9 cellular contexts compared by ENCODE assay signal in genomic region chrX:148499638-148500427, GRCh38. TPM values are rescaled to one million over a fixed set of nuclear protein-coding genes. Genes with fewer than 3 reads are reported as not detected.
DNase-seq lines count a peak whose midpoint lies in the region; ATAC-seq and TF ChIP-seq lines count a peak whose summit lies in the region.
"Had no signal": no experiment of that assay in that cellular context is flagged by ENCODE, and none has a peak within 500 bp of the region (broad histone marks: within the 10 kb centered on the region; RNA-seq: fewer than 3 reads in every experiment).

No MANE protein-coding gene starts in this region.

- ATAC-seq in activated B cell treated with CpG ODN at 0.5 μM for 24 hours (ENCODE audit: low read depth), result no peak
- ATAC-seq in activated CD4-positive, CD25-positive, alpha-beta regulatory T cell treated with anti-CD3 and anti-CD28 coated beads, Interleukin-2, amount 50 U/mL, for 24 hours, result no peak

- H3K27me3 ChIP-seq in iPS-15b (ENCODE audit: control insufficient read depth, insufficient read depth, low read length) (peaks cover 7% of the 10 kb centered on the region), smooth muscle cell (ENCODE audit: low read depth) (peaks cover 24% of the 10 kb centered on the region)

- no peaks in the 10 kb centered on the region for H3K79me2 ChIP-seq in smooth muscle cell (ENCODE audit: low read depth)

- no peak overlapping the region for H2AFZ ChIP-seq in smooth muscle cell (ENCODE audit: low read depth)

- H3K36me3 Mint-ChIP-seq in activated CD4-positive, alpha-beta T cell treated with anti-CD3 and anti-CD28 coated beads, Interleukin-2, amount 10 ng/mL, durations not matched to agents 7 days and 5 days (ENCODE audit: low read depth), result no peaks in the 10 kb centered on the region
- no peaks in the 10 kb centered on the region for H3K36me3 Mint-ChIP-seq in activated B cell treated with CpG ODN at 0.5 μM for 24 hours (ENCODE audit: low read depth)

- peak overlapping the region; percentile 71 for H3K4me2 ChIP-seq in smooth muscle cell

- H3K27me3 Mint-ChIP-seq in activated CD4-positive, alpha-beta T cell treated with anti-CD3 and anti-CD28 coated beads, Interleukin-2, amount 10 ng/mL, durations not matched to agents 7 days and 5 days, result peaks cover 12% of the 10 kb centered on the region
- peaks cover 2% of the 10 kb centered on the region for H3K27me3 Mint-ChIP-seq in activated B cell treated with CpG ODN at 0.5 μM for 24 hours

- TF ChIP-seq CTCF in activated B cell treated with CpG ODN at 0.5 μM for 24 hours (IDR thresholded peaks at IDR 0.05) (no peak), smooth muscle cell (IDR thresholded peaks at IDR 0.05; ENCODE audit: borderline replicate concordance, insufficient read depth, poor library complexity, severe bottlenecking) (no peak)

- CTCF ChIA-PET in activated CD4-positive, alpha-beta T cell treated with anti-CD3 and anti-CD28 coated beads, Interleukin-2, amount 10 ng/mL, durations not matched to agents 7 days and 5 days (lab: Charles Lee), result no interaction called here
- CTCF ChIA-PET in activated B cell treated with CpG ODN at 0.5 μM for 24 hours (lab: Charles Lee), result interaction anchor here (1.6 kb wide), 1 partner anchor 30 kb away, joined by 3 read pairs; no protein-coding TSS in a partner anchor

- H3K27ac ChIP-seq in smooth muscle cell (ENCODE audit: low read depth), result no peak overlapping the region

- intact Hi-C loops in activated B cell treated with CpG ODN at 0.5 μM for 24 hours (cut with micrococcal nuclease), result loop anchor here (2.0 to 5.0 kb wide), 2 partner anchors 41 to 83 kb away; no protein-coding TSS in a partner anchor

- WGBS in smooth muscle cell (ENCODE audit: low lambda C conversion rate), result 66% methylated on average over 33 of the region's 35 CpGs

- H3K27ac Mint-ChIP-seq in activated CD4-positive, alpha-beta T cell treated with anti-CD3 and anti-CD28 coated beads, Interleukin-2, amount 10 ng/mL, durations not matched to agents 7 days and 5 days, result no peak overlapping the region
- H3K27ac Mint-ChIP-seq in activated B cell treated with CpG ODN at 0.5 μM for 24 hours, result no peak overlapping the region

- H3K36me3 ChIP-seq in iPS-15b (ENCODE audit: control insufficient read depth, insufficient read depth, low read length) (no peaks in the 10 kb centered on the region), smooth muscle cell (ENCODE audit: low read depth) (no peaks in the 10 kb centered on the region)

- H3K9ac ChIP-seq in iPS-15b (ENCODE audit: low read depth, low read length) (no peak overlapping the region), smooth muscle cell (ENCODE audit: low read depth) (no peak overlapping the region)

- H4K20me1 ChIP-seq in smooth muscle cell (ENCODE audit: low read depth), result no peaks in the 10 kb centered on the region

- H3K4me1 Mint-ChIP-seq in activated CD4-positive, alpha-beta T cell treated with anti-CD3 and anti-CD28 coated beads, Interleukin-2, amount 10 ng/mL, durations not matched to agents 7 days and 5 days, result peaks cover 10% of the 10 kb centered on the region
- peaks cover 5% of the 10 kb centered on the region for H3K4me1 Mint-ChIP-seq in activated B cell treated with CpG ODN at 0.5 μM for 24 hours

- H3F3A ChIP-seq in smooth muscle cell (ENCODE audit: low read depth), result no peaks in the 10 kb centered on the region

- POLR2A ChIA-PET in activated CD4-positive, alpha-beta T cell treated with anti-CD3 and anti-CD28 coated beads, Interleukin-2, amount 10 ng/mL, durations not matched to agents 7 days and 5 days (lab: Charles Lee), result no interaction called here
- POLR2A ChIA-PET in activated B cell treated with CpG ODN at 0.5 μM for 24 hours (lab: Charles Lee), result interaction anchor here (0.7 kb wide), 1 partner anchor 120 kb away, joined by 4 read pairs; no protein-coding TSS in a partner anchor

- H3K9me3 Mint-ChIP-seq in activated CD4-positive, alpha-beta T cell treated with anti-CD3 and anti-CD28 coated beads, Interleukin-2, amount 10 ng/mL, durations not matched to agents 7 days and 5 days, result no peaks in the 10 kb centered on the region
- no peaks in the 10 kb centered on the region for H3K9me3 Mint-ChIP-seq in activated B cell treated with CpG ODN at 0.5 μM for 24 hours

- H3K4me3 ChIP-seq in iPS-15b (ENCODE audit: low read depth, low read length), result peak overlapping the region; percentile 11
- H3K4me3 ChIP-seq in smooth muscle cell, result peak overlapping the region; percentile 30

- H3K4me3 Mint-ChIP-seq in activated CD4-positive, alpha-beta T cell treated with anti-CD3 and anti-CD28 coated beads, Interleukin-2, amount 10 ng/mL, durations not matched to agents 7 days and 5 days, result peak overlapping the region; percentile 38
- peak overlapping the region; percentile 28 for H3K4me3 Mint-ChIP-seq in activated B cell treated with CpG ODN at 0.5 μM for 24 hours

- H3K4me1 ChIP-seq in iPS-15b (ENCODE audit: control insufficient read depth, insufficient read depth, low read length) (no peaks in the 10 kb centered on the region), smooth muscle cell (ENCODE audit: low read depth) (no peaks in the 10 kb centered on the region)

- H3K9me3 ChIP-seq in iPS-15b (ENCODE audit: control insufficient read depth, insufficient read depth, low read length), result peaks cover 6% of the 10 kb centered on the region
- H3K9me3 ChIP-seq in smooth muscle cell (replicated peaks; ENCODE audit: low read depth), result no peaks in the 10 kb centered on the region

- no peak for DNase-seq in activated CD4-positive, alpha-beta T cell treated with anti-CD3 and anti-CD28 coated beads, Interleukin-2, amount 10 ng/mL, durations not matched to agents 7 days and 5 days
- DNase-seq in activated CD4-positive, alpha-beta T cell treated with anti-CD3 and anti-CD28 coated beads, Interleukin-2, amount 50 U/mL, for 48 hours, result no peak
- no peak for DNase-seq in activated B cell treated with CpG ODN at 0.5 μM for 24 hours
- DNase-seq in smooth muscle cell (lab: John Stamatoyannopoulos, UW; ENCODE audit: unreplicated experiment), result no peak
- no peak for DNase-seq in iPS-NIHi11 (ENCODE audit: low spot score)
- no peak for DNase-seq in activated CD4-positive, alpha-beta T cell treated with anti-CD3 and anti-CD28 coated beads for 4 hours
- DNase-seq: SIG-M5 had no signal

RNA-seq across cellular contexts. Expression of gene AFF2, which starts 0.6 kb away (rescaled TPM):
- 1 to 10 TPM in 1 of 2 experiments, under 1 TPM in 1; 0.69 to 1.8 TPM for total RNA-seq in activated CD4-positive, alpha-beta T cell treated with anti-CD3 and anti-CD28 coated beads, Interleukin-2, amount 10 ng/mL, durations not matched to agents 7 days and 5 days
- total RNA-seq in activated B cell treated with CpG ODN at 0.5 μM for 24 hours (2.8 and 3.4 TPM in 2 replicates), smooth muscle cell (3.6 and 3.7 TPM in 2 replicates)
- polyA plus RNA-seq in smooth muscle cell, result 0.57 and 2.1 TPM in 2 replicates
